24 cellular contexts compared by ENCODE assay signal in the genomic region with DNA sequence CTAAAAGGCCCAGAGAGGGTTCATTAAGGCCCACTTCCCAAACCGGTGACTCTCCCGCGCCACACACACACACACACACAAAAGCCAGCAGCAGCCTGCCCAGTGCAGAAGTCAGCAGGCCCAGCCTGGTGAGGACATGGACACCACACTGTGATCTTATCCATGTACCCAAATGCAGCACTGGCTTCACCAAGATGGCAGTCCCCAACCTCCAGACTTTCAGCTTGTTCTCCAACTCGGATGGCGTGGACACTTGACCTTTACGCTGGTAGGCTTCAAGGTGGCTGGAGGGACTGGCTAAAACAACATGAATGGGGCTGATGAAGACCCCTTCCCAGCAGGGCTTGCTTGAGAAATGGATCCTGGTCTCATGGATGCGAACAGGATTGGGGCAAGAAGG. TPM values are rescaled to one million over a fixed set of nuclear protein-coding genes. Genes with fewer than 3 reads are reported as not detected.
DNase-seq lines count a peak whose midpoint lies in the region; ATAC-seq and TF ChIP-seq lines count a peak whose summit lies in the region.
"Had no signal": no experiment of that assay in that cellular context is flagged by ENCODE, and none has a peak within 500 bp of the region (broad histone marks: within the 10 kb centered on the region; RNA-seq: fewer than 3 reads in every experiment).

No MANE protein-coding gene starts in this region.

- no peaks in the 10 kb centered on the region for H3K36me3 ChIP-seq in lung (ENCODE audit: control insufficient read depth in 2 of 2, insufficient read depth in 2 of 2, low read length in 2 of 2)
- H3K36me3 ChIP-seq in gastrocnemius medialis: no peaks in the 10 kb centered on the region
- no peaks in the 10 kb centered on the region for H3K36me3 ChIP-seq in upper lobe of right lung
- H3K36me3 ChIP-seq: pancreas had no signal

- H3K4me3 ChIP-seq in lung: no peak overlapping the region
- no peak overlapping the region for H3K4me3 ChIP-seq in gastrocnemius medialis
- H3K4me3 ChIP-seq in upper lobe of right lung: no peak overlapping the region
- H3K4me3 ChIP-seq: BLaER1, pancreas had no signal

- no peak for TF ChIP-seq POLR2A in gastrocnemius medialis (IDR thresholded peaks at IDR 0.05)

- H3K9me3 ChIP-seq in lung (ENCODE audit: control insufficient read depth in 2 of 2, insufficient read depth in 1 of 2, low read length in 1 of 2) (no peaks in the 10 kb centered on the region), gastrocnemius medialis (no peaks in the 10 kb centered on the region), upper lobe of right lung (no peaks in the 10 kb centered on the region)
- H3K9me3 ChIP-seq: BLaER1, pancreas had no signal

- 90 to 94% methylated on average over 7 of the region's 7 CpGs for WGBS in lung, 2 donors

- ATAC-seq in Right ventricle myocardium inferior (no peak), lung (ENCODE audit: insufficient read depth, low FRiP score) (no peak), gastrocnemius medialis (no peak), upper lobe of right lung (no peak)
- ATAC-seq: activated CD8-positive, alpha-beta T cell treated with anti-CD3 and anti-CD28 coated beads, Interleukin-2, amount 10 ng/mL, durations not matched to agents 7 days and 5 days; activated T-cell treated with anti-CD3 and anti-CD28 coated beads, Interleukin-2, amount 50 U/mL, for 72 hours; left colon had no signal

- DNase-seq in cardiac septum (ENCODE audit: low spot score): peak; percentile 65
- DNase-seq in Right ventricle myocardium inferior (ENCODE audit: missing footprints): no peak
- no peak for DNase-seq in lung (ENCODE audit: low spot score)
- no peak for DNase-seq in gastrocnemius medialis
- DNase-seq in upper lobe of right lung: peak; percentile 50
- no peak for DNase-seq in activated T-cell treated with anti-CD3 and anti-CD28 coated beads, Interleukin-2, amount 50 U/mL, for 48 hours
- DNase-seq in substantia nigra (lab: John Stamatoyannopoulos, UW): no peak
- no peak for DNase-seq in kidney glomerular epithelial cell (lab: John Stamatoyannopoulos, UW)
- DNase-seq: activated CD4-positive, CD25-positive, alpha-beta regulatory T cell; activated CD8-positive, alpha-beta T cell treated with anti-CD3 and anti-CD28 coated beads, Interleukin-2, amount 10 ng/mL, durations not matched to agents 7 days and 5 days; activated T-cell treated with anti-CD3 and anti-CD28 coated beads, Interleukin-2, amount 50 U/mL, for 72 hours; Calu3; EL; foreskin melanocyte; Kasumi-1; NCI-H1048; NCI-H2029; NCI-H446 treated with DMSO at 0.1 percent for 48 hours; RPMI8226; stimulated activated CD8-positive, alpha-beta memory T cell treated with anti-CD3 and anti-CD28 coated beads, Interleukin-4, amount 100 ng/mL, for 48 hours; T1000 had no signal

- H3K27me3 ChIP-seq in lung (ENCODE audit: control insufficient read depth, insufficient read depth): no peaks in the 10 kb centered on the region
- H3K27me3 ChIP-seq in gastrocnemius medialis: no peaks in the 10 kb centered on the region
- H3K27me3 ChIP-seq in upper lobe of right lung: no peaks in the 10 kb centered on the region
- H3K27me3 ChIP-seq: BLaER1, pancreas had no signal

- in situ Hi-C loops in gastrocnemius medialis (cut with MboI; ENCODE audit: low sequenced_read_pairs in 4 of 4): no loop called here

- TF ChIP-seq CTCF in lung (IDR thresholded peaks at IDR 0.05; ENCODE audit: control extremely low read depth, extremely low read depth) (no peak), gastrocnemius medialis (IDR thresholded peaks at IDR 0.05 in 4 of 5, conservative IDR thresholded peaks at IDR 0.05 in 1 of 5) (no peak), upper lobe of right lung (IDR thresholded peaks at IDR 0.05) (no peak)

- peak overlapping the region; percentile 5 to 27 for H3K27ac ChIP-seq in lung (ENCODE audit: low read depth in 1 of 2, low read length in 1 of 2)
- H3K27ac ChIP-seq in gastrocnemius medialis: peak overlapping the region; percentile 66 to 82 (median 77)
- H3K27ac ChIP-seq in upper lobe of right lung: peak overlapping the region; percentile 81
- H3K27ac ChIP-seq in substantia nigra (ENCODE audit: low read depth, low read length, poor library complexity, severe bottlenecking): no peak overlapping the region
- H3K27ac ChIP-seq: BLaER1 had no signal

- intact Hi-C loops in cardiac septum (cut with DNase I) (no loop called here), Right ventricle myocardium inferior (cut with DNase I) (no loop called here), gastrocnemius medialis (cut with DNase I; ENCODE audit: low total_unique reads) (no loop called here), upper lobe of right lung (cut with DNase I) (no loop called here)

- H3K4me1 ChIP-seq in lung (ENCODE audit: control insufficient read depth in 2 of 2, insufficient read depth in 2 of 2, low read length in 2 of 2) (peaks cover 14 to 46% of the 10 kb centered on the region in 2 donors), gastrocnemius medialis (peaks cover 53 to 79% of the 10 kb centered on the region in 2 donors), upper lobe of right lung (peaks cover 54% of the 10 kb centered on the region)

RNA-seq across cellular contexts. Expression of gene TNS1, which starts 50.4 kb away (rescaled TPM):
- total RNA-seq in cardiac septum (870 TPM), Right ventricle myocardium inferior (705 TPM), lung (100 to 1,000 TPM; 308 to 377 TPM), gastrocnemius medialis (100 to 1,000 TPM; 407 to 670 (median 484) TPM), upper lobe of right lung (669 TPM)
- 100 to 1,000 TPM in 1 of 2 donors, 10 to 100 TPM in 1; 67.0 to 108 TPM for polyA plus RNA-seq in lung

Comparison
In these comparisons a context has a peak if more than half of its experiments do, and no peak if none do; other contexts are left out.
1. DNase-seq: peak in cardiac septum (single experiment) and upper lobe of right lung (single experiment); none in Right ventricle myocardium inferior (single experiment), lung (single experiment), gastrocnemius medialis (0 of 2), activated T-cell treated with anti-CD3 and anti-CD28 coated beads, Interleukin-2, amount 50 U/mL, for 48 hours (0 of 2), substantia nigra (0 of 49) and kidney glomerular epithelial cell (single experiment).